2 cellular contexts compared by ENCODE assay signal in the genomic region with DNA sequence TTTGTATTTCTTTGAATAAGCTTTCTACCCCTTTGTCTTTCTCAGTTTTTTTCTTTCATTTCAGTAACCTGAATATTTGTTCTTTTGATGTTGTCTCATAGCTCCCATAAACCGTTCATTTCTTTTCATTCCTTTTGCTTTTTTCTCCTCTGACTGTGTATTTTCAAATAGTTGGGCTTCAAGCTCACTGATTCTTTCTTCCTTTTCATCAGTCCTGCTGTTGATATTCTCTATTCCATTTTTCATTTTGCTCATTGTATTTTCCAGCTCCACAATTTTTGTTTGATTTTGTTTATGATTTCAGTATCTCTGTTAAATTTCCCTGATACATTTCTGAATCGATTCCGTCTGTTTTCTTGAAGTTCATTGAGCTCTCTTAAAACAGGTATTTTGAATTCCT.
A peak's percentile ranks its signal among the peaks of the same experiment; 100 is the strongest.
TF ChIP-seq lines count a peak whose summit lies in the region.

No MANE protein-coding gene starts in this region.

TF ChIP-seq in HepG2, 621 proteins besides CTCF, POLR2A, EP300 and RAD21 (continued from another document and continues in another):
- TF ChIP-seq, protein P1, sequence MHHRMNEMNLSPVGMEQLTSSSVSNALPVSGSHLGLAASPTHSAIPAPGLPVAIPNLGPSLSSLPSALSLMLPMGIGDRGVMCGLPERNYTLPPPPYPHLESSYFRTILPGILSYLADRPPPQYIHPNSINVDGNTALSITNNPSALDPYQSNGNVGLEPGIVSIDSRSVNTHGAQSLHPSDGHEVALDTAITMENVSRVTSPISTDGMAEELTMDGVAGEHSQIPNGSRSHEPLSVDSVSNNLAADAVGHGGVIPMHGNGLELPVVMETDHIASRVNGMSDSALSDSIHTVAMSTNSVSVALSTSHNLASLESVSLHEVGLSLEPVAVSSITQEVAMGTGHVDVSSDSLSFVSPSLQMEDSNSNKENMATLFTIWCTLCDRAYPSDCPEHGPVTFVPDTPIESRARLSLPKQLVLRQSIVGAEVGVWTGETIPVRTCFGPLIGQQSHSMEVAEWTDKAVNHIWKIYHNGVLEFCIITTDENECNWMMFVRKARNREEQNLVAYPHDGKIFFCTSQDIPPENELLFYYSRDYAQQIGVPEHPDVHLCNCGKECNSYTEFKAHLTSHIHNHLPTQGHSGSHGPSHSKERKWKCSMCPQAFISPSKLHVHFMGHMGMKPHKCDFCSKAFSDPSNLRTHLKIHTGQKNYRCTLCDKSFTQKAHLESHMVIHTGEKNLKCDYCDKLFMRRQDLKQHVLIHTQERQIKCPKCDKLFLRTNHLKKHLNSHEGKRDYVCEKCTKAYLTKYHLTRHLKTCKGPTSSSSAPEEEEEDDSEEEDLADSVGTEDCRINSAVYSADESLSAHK (CRISPR knock-in tag; IDR thresholded peaks at IDR 0.05; ENCODE audit: borderline replicate concordance), result no peak
- TF ChIP-seq KDM5B (CRISPR knock-in tag; IDR thresholded peaks at IDR 0.05; ENCODE audit: borderline replicate concordance) (no peak), ZNF160 (CRISPR knock-in tag; IDR thresholded peaks at IDR 0.05) (peak; percentile 100), ZNF564 (CRISPR knock-in tag; IDR thresholded peaks at IDR 0.05) (no peak), NR2F2 (IDR thresholded peaks at IDR 0.05; ENCODE audit: borderline replicate concordance, low read depth) (no peak), ZNF777 (CRISPR knock-in tag; IDR thresholded peaks at IDR 0.05) (no peak), NCOA5 (CRISPR knock-in tag; IDR thresholded peaks at IDR 0.05) (no peak), ZNF446 (CRISPR knock-in tag; IDR thresholded peaks at IDR 0.05) (no peak), ZNF280D (CRISPR knock-in tag; IDR thresholded peaks at IDR 0.05) (peak; percentile 49; the same call in 1 of the 2 replicates)
- TF ChIP-seq, protein P2, sequence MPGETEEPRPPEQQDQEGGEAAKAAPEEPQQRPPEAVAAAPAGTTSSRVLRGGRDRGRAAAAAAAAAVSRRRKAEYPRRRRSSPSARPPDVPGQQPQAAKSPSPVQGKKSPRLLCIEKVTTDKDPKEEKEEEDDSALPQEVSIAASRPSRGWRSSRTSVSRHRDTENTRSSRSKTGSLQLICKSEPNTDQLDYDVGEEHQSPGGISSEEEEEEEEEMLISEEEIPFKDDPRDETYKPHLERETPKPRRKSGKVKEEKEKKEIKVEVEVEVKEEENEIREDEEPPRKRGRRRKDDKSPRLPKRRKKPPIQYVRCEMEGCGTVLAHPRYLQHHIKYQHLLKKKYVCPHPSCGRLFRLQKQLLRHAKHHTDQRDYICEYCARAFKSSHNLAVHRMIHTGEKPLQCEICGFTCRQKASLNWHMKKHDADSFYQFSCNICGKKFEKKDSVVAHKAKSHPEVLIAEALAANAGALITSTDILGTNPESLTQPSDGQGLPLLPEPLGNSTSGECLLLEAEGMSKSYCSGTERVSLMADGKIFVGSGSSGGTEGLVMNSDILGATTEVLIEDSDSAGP (CRISPR knock-in tag; IDR thresholded peaks at IDR 0.05; ENCODE audit: borderline replicate concordance), result no peak
- TF ChIP-seq, protein P3, sequence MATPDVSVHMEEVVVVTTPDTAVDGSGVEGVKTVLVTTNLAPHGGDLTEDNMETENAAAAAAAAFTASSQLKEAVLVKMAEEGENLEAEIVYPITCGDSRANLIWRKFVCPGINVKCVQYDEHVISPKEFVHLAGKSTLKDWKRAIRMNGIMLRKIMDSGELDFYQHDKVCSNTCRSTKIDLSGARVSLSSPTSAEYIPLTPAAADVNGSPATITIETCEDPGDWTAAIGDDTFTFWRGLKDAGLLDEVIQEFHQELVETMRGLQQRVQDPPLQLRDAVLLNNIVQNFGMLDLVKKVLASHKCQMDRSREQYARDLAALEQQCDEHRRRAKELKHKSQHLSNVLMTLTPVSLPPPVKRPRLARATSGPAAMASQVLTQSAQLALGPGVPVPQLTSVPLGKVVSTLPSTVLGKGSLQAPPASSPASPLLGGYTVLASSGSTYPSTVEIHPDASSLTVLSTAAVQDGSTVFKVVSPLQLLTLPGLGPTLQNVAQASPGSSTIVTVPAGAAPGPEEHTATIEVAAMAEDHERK (CRISPR knock-in tag; IDR thresholded peaks at IDR 0.05; ENCODE audit: low read depth), result no peak

TF ChIP-seq in K562, 482 proteins besides CTCF, POLR2A, EP300 and RAD21:
- TF ChIP-seq ID3 (CRISPR knock-in tag; IDR thresholded peaks at IDR 0.05), result no peak
- no peak for TF ChIP-seq ID3 (tag; IDR thresholded peaks at IDR 0.05)
- TF ChIP-seq STAT5A (IDR thresholded peaks at IDR 0.05; ENCODE audit: borderline replicate concordance, low read length), result no peak
- TF ChIP-seq ZNF280A (IDR thresholded peaks at IDR 0.05; ENCODE audit: low read depth, partially characterized antibody), result peak; percentile 76
- TF ChIP-seq HLTF (IDR thresholded peaks at IDR 0.05), result peak; percentile 56; the same call in 1 of the 2 replicates
- no peak for TF ChIP-seq HCFC1 (IDR thresholded peaks at IDR 0.05; ENCODE audit: low read depth, low read length)
- TF ChIP-seq HEY1 (CRISPR knock-in tag; IDR thresholded peaks at IDR 0.05; ENCODE audit: borderline replicate concordance), result no peak
- no peak for TF ChIP-seq MTF1 (CRISPR knock-in tag; IDR thresholded peaks at IDR 0.05; ENCODE audit: borderline replicate concordance)
- no peak for TF ChIP-seq ZNF512 (tag; IDR thresholded peaks at IDR 0.05)
- no peak for TF ChIP-seq KDM5B (IDR thresholded peaks at IDR 0.05; ENCODE audit: insufficient replicate concordance, low read depth, low read length)
- TF ChIP-seq U2AF2 (optimal IDR thresholded peaks at IDR 0.05; ENCODE audit: low read depth, low read length), result no peak
- TF ChIP-seq ZNF699 (CRISPR knock-in tag; IDR thresholded peaks at IDR 0.05; ENCODE audit: insufficient replicate concordance), result no peak
- TF ChIP-seq ATF7 (IDR thresholded peaks at IDR 0.05), result no peak
- peak in 1 of 2 experiments; percentile 62; a peak in 1 of 4 replicates for TF ChIP-seq TRIM24 (IDR thresholded peaks at IDR 0.05)
- TF ChIP-seq, protein P4, sequence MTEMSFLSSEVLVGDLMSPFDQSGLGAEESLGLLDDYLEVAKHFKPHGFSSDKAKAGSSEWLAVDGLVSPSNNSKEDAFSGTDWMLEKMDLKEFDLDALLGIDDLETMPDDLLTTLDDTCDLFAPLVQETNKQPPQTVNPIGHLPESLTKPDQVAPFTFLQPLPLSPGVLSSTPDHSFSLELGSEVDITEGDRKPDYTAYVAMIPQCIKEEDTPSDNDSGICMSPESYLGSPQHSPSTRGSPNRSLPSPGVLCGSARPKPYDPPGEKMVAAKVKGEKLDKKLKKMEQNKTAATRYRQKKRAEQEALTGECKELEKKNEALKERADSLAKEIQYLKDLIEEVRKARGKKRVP (CRISPR knock-in tag; IDR thresholded peaks at IDR 0.05), result no peak
- peak; percentile 33; the same call in 1 of the 2 replicates for TF ChIP-seq NR2C1 (IDR thresholded peaks at IDR 0.05)
- no peak for TF ChIP-seq NR2C1 (tag; IDR thresholded peaks at IDR 0.05)
- no peak for TF ChIP-seq ETS2 (tag; IDR thresholded peaks at IDR 0.05; ENCODE audit: borderline replicate concordance, poor library complexity, severe bottlenecking)
- TF ChIP-seq, protein P5, sequence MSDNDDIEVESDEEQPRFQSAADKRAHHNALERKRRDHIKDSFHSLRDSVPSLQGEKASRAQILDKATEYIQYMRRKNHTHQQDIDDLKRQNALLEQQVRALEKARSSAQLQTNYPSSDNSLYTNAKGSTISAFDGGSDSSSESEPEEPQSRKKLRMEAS (CRISPR knock-in tag; IDR thresholded peaks at IDR 0.05), result no peak
- no peak for TF ChIP-seq TAF7 (tag; IDR thresholded peaks at IDR 0.05)
- TF ChIP-seq MYBL2 (IDR thresholded peaks at IDR 0.05; ENCODE audit: low read depth), result 0 out of 2 replicates have a peak, but pooled peaks have one; percentile 10
- TF ChIP-seq MYBL2 (CRISPR knock-in tag; IDR thresholded peaks at IDR 0.05; ENCODE audit: borderline replicate concordance), result no peak
- TF ChIP-seq TRIM28 (IDR thresholded peaks at IDR 0.05), result peak; percentile 35; the same call in 1 of the 2 replicates
- no peak for TF ChIP-seq POLR2H (tag; IDR thresholded peaks at IDR 0.05; ENCODE audit: low read depth)
- peak; percentile 47; the same call in 1 of the 2 replicates for TF ChIP-seq ZEB2 (IDR thresholded peaks at IDR 0.05)
- TF ChIP-seq ZNF57 (CRISPR knock-in tag; IDR thresholded peaks at IDR 0.05), result no peak
- TF ChIP-seq ZNF277 (CRISPR knock-in tag; IDR thresholded peaks at IDR 0.05; ENCODE audit: borderline replicate concordance), result no peak
- 0 out of 2 replicates have a peak, but pooled peaks have one; percentile 45 for TF ChIP-seq CBX5 (IDR thresholded peaks at IDR 0.05; ENCODE audit: borderline replicate concordance, low read depth)
- TF ChIP-seq CBX3 (IDR thresholded peaks at IDR 0.05; ENCODE audit: borderline replicate concordance in 1 of 2, low read length in 2 of 2), result peak in 1 of 2 experiments; percentile 86; a peak in 1 of 3 replicates
TF ChIP-seq in K562: peak in this region for 9.
